Comparison of ENCODE assay signal across 8 cellular contexts in genomic region chr3:172140499-172141391, GRCh38.
DNase-seq lines count a peak whose midpoint lies in the region; ATAC-seq and TF ChIP-seq lines count a peak whose summit lies in the region.

No MANE protein-coding gene starts in this region.

- DNase-seq in AG20443 (ENCODE audit: low spot score) (peak; percentile 69), NB4 (ENCODE audit: low read depth) (peak; percentile 62), NCI-H1048 (lab: John Stamatoyannopoulos, UW) (no peak), OCI-M2 (lab: John Stamatoyannopoulos, UW; ENCODE audit: unreplicated experiment) (no peak)
- no peak for DNase-seq in stimulated activated CD4-positive, alpha-beta T cell treated with anti-CD3 and anti-CD28 coated beads, Interleukin-2, amount 100 ng/mL, for 24 hours

- peak overlapping the region; percentile 21 for H3K27ac ChIP-seq in ectodermal cell (ENCODE audit: insufficient read depth, low read depth, low read length, poor library complexity, severe bottlenecking)
- H3K27ac ChIP-seq in muscle layer of duodenum (ENCODE audit: low read length): peak overlapping the region; percentile 77

- ATAC-seq in GM21825 (IDR thresholded peaks at IDR 0.05; ENCODE audit: unreplicated experiment): no peak

- peaks cover 30% of the 10 kb centered on the region for H3K4me1 ChIP-seq in ectodermal cell (ENCODE audit: control insufficient read depth, insufficient read depth, low read length)
- peaks cover 37 to 60% of the 10 kb centered on the region in 2 donors for H3K4me1 ChIP-seq in muscle layer of duodenum (ENCODE audit: control insufficient read depth in 1 of 2, insufficient read depth in 2 of 2, low read length in 2 of 2)

- no peak for TF ChIP-seq CTCF in NB4 (IDR thresholded peaks at IDR 0.05; ENCODE audit: low read depth, low read length)

- 60 to 67% methylated on average over 6 to 7 of the region's 7 CpGs for WGBS in ectodermal cell, 2 experiments

- H3K27me3 ChIP-seq in ectodermal cell (ENCODE audit: control insufficient read depth, insufficient read depth, low read length, poor library complexity, severe bottlenecking) (no peaks in the 10 kb centered on the region), muscle layer of duodenum (ENCODE audit: low read depth, low read length) (no peaks in the 10 kb centered on the region)

- H3K4me3 ChIP-seq in NB4 (ENCODE audit: low read depth, low read length) (no peak overlapping the region), ectodermal cell (ENCODE audit: insufficient read depth, low read depth, low read length) (no peak overlapping the region), muscle layer of duodenum (ENCODE audit: low read depth in 1 of 2, low read length in 2 of 2) (no peak overlapping the region)

- H3K36me3 ChIP-seq in ectodermal cell (ENCODE audit: control insufficient read depth, insufficient read depth, low read length): no peaks in the 10 kb centered on the region
- peaks cover 0 to 11% of the 10 kb centered on the region in 2 donors for H3K36me3 ChIP-seq in muscle layer of duodenum (ENCODE audit: control insufficient read depth in 1 of 2, insufficient read depth in 2 of 2, low read length in 2 of 2)

- H3K9me3 ChIP-seq in ectodermal cell (ENCODE audit: control insufficient read depth, low read length) (no peaks in the 10 kb centered on the region), muscle layer of duodenum (ENCODE audit: control insufficient read depth in 1 of 2, low read length in 2 of 2) (no peaks in the 10 kb centered on the region)

- no peak for TF ChIP-seq POLR2A in NB4 (IDR thresholded peaks at IDR 0.05; ENCODE audit: extremely low read depth, insufficient read length)

Comparison
In these comparisons a context has a peak if more than half of its experiments do, and no peak if none do; other contexts are left out.
1. DNase-seq: peak in AG20443 (single experiment) and NB4 (single experiment); none in NCI-H1048 (single experiment), OCI-M2 (single experiment) and stimulated activated CD4-positive, alpha-beta T cell treated with anti-CD3 and anti-CD28 coated beads, Interleukin-2, amount 100 ng/mL, for 24 hours (0 of 2).